8 cellular contexts compared by ENCODE assay signal in the genomic region with DNA sequence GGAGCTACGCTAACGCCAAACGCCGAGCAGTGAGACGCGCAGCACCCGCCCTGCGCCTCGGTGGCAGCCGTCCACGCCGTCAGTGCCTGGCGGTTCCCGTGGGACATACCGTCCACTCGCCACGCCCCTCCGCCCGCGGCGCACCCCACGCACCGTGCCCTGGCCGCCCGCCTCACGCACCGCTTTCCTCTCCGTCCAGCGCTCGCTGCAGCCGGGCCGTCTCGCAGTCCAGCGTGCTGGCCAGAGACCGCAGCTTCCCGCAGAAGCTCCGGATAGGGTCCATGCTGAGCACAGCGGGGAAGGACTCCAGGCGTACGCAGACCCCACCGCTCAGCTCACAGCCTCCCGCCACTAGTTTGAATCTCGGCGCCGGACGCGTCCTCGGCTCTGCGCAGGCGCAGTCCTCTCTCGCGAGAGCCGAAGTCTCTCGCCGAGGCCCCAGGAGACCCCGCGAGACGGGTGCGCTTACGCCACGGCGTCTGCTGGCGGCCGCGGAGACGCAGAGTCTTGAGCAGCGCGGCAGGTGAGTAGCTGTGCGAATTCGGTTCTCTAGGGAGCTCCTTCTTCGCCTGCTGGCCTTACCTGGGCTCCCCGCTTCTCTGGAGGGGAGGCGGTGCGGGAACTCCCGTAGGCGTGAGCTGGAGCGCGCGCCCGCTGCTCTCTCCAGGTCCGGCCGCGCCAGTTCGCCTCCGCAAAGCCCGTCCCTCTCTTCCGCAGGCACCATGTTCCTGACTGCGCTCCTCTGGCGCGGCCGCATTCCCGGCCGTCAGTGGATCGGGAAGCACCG. TPM values are rescaled to one million over a fixed set of nuclear protein-coding genes. Genes with fewer than 3 reads are reported as not detected.
A peak's percentile ranks its signal among the peaks of the same experiment; 100 is the strongest.
DNase-seq lines count a peak whose midpoint lies in the region; ATAC-seq, FAIRE-seq and TF ChIP-seq lines count a peak whose summit lies in the region.

MRPL57 (plus strand) TSS at position 464 of the 787 bp plus-strand sequence; CDS start at position 723, 259 bp downstream.
SKA3 (minus strand) TSS at position 358 of the 787 bp plus-strand sequence; CDS start at position 283, 75 bp downstream.

- no peak for TF ChIP-seq CTCF in AG04450 (IDR thresholded peaks at IDR 0.05; ENCODE audit: low read depth, low read length)
- no peak for TF ChIP-seq CTCF in WI38 (IDR thresholded peaks at IDR 0.05; ENCODE audit: low read depth, low read length)
- no peak for TF ChIP-seq CTCF in bronchial epithelial cell (IDR thresholded peaks at IDR 0.05; ENCODE audit: insufficient read depth, low read length, severe bottlenecking)

- H3K27me3 ChIP-seq in AG04450 (ENCODE audit: control insufficient read depth, insufficient read depth, low read length), result no peaks in the 10 kb centered on the region
- H3K27me3 ChIP-seq in bronchial epithelial cell (ENCODE audit: control insufficient read depth, insufficient read depth, low read length), result no peaks in the 10 kb centered on the region

- peak within 1 kb of the TSS; percentile 87 for H3K27ac ChIP-seq in AG04450 (ENCODE audit: low read depth, low read length)

- DNase-seq in AG04450 (ENCODE audit: low read depth, low spot score), result peak; percentile 87
- DNase-seq in NCI-H2196 treated with DMSO at 0.1 percent for 48 hours (lab: John Stamatoyannopoulos, UW; ENCODE audit: unreplicated experiment), result peak; percentile 56
- peak; percentile 80 for DNase-seq in bronchial epithelial cell (ENCODE audit: low read depth)
- peak; percentile 98 for DNase-seq in iPS-NIHi7 (ENCODE audit: extremely low spot score)
- peak; percentile 85 for DNase-seq in smooth muscle cell of the brain vasculature (ENCODE audit: low read depth, low spot score)

- POLR2A ChIA-PET in AG04450 (lab: Yijun Ruan, JAX), result interaction anchor here (0.5 to 1.7 kb wide), 8 partner anchors 20 to 281 kb away, joined by 3 to 6 read pairs (median 3); no protein-coding TSS in a partner anchor

- no peaks in the 10 kb centered on the region; the same call in 1 of the 2 replicates for H3K9me3 ChIP-seq in AG04450 (ENCODE audit: control insufficient read depth, insufficient read depth, low read length)

- ATAC-seq in GM18870 (IDR thresholded peaks at IDR 0.05; ENCODE audit: unreplicated experiment), result peak; percentile 84
- peak; percentile 89 for ATAC-seq in HG03135 (IDR thresholded peaks at IDR 0.05; ENCODE audit: unreplicated experiment)

- peak within 1 kb of the TSS; percentile 86 for H3K4me3 ChIP-seq in AG04450 (ENCODE audit: low read depth, low read length)
- peak within 1 kb of the TSS; percentile 91 for H3K4me3 ChIP-seq in WI38 (ENCODE audit: low read depth, low read length)
- peak within 1 kb of the TSS; percentile 97 for H3K4me3 ChIP-seq in bronchial epithelial cell (ENCODE audit: low read depth, low read length)

- FAIRE-seq in bronchial epithelial cell (lab: Jason Lieb, UNC), result no peak

- no peaks in the 10 kb centered on the region for H3K36me3 ChIP-seq in bronchial epithelial cell (ENCODE audit: control insufficient read depth, insufficient read depth, low read length)

- CTCF ChIA-PET in AG04450 (lab: Charles Lee), result interaction anchor here (0.9 to 3.7 kb wide), 6 partner anchors 27 to 301 kb away, joined by 3 to 37 read pairs (median 4); no protein-coding TSS in a partner anchor

RNA-seq across cellular contexts. Expression of gene MRPL57, which starts in this region (rescaled TPM):
- 14.6 and 15.6 TPM in 2 replicates for polyA plus RNA-seq in AG04450 (2011; rRNA removed)
- 2.9 and 3.3 TPM in 2 replicates for polyA minus RNA-seq in AG04450 (2011; rRNA and poly(A)+ RNA removed)
- total RNA-seq in bronchial epithelial cell, result 23.2 and 24.8 TPM in 2 replicates

RNA-seq across cellular contexts. Expression of gene SKA3, which starts in this region (rescaled TPM):
- polyA plus RNA-seq in AG04450 (2011; rRNA removed), result 4.3 and 7.3 TPM in 2 replicates
- polyA minus RNA-seq in AG04450 (2011; rRNA and poly(A)+ RNA removed), result 6.7 and 10.4 TPM in 2 replicates
- 1.2 and 1.8 TPM in 2 replicates for total RNA-seq in bronchial epithelial cell

Comparison
In these comparisons a context has a peak if more than half of its experiments do, and no peak if none do; other contexts are left out.
1. Peak in every context shown above with its lines: DNase-seq, ATAC-seq, H3K4me3 ChIP-seq and H3K27ac ChIP-seq.